Comparison of ENCODE assay signal across 30 cellular contexts in the genomic region with DNA sequence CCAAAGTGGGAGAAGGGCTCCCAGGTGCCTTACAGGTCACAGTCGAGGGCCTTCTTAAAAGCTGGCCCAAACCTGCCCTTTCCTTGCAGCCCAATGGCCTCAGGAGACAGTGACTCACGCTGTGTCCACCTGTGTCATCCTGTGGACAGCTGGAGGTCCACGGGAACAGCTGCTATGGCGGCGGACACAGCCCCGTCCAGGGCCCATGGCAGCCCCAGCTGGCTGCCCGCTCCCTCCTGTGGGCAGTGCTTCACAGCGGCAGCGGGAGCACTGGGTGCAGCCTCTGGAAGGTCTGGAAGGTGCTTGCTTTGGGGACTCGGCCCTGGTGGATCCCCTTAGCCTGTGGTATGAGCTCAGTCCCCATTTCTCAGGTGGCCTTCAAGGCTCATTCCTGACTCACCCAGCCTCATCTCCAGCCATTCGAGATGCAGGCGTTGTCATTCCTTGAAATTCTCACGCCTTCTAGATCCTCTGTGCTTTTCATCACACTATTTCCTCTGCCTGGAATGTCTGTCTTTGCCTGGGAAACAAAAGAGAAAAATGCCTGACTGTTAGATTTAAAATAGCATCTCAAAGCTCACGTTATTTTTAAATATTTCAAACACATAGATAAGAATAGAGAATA.
"Had no signal": no experiment of that assay in that cellular context is flagged by ENCODE, and none has a peak within 500 bp of the region (broad histone marks: within the 10 kb centered on the region; RNA-seq: fewer than 3 reads in every experiment).

No MANE protein-coding gene starts in this region.

- H3K4me1 ChIP-seq: adrenal gland, ascending aorta, foreskin keratinocyte, heart right ventricle, left lung, lower lobe of right lung, parathyroid adenoma, psoas muscle, sigmoid colon had no signal

- H3K79me2 ChIP-seq: parathyroid adenoma had no signal

- H2AFZ ChIP-seq: parathyroid adenoma had no signal

- H3K9me3 Mint-ChIP-seq: activated naive CD4-positive, alpha-beta T cell treated with anti-CD3 and anti-CD28 coated beads for 36 hours; activated naive CD8-positive, alpha-beta T cell treated with anti-CD3 and anti-CD28 coated beads for 36 hours; activated T-helper 1 cell treated with anti-CD3 and anti-CD28 coated beads, Interleukin-12 subunit alpha, Interleukin-12 subunit beta, Interleukin-2, Interleukin-4 antibody, amounts not matched to agents 30 ng/mL and 10 ng/mL and 1 ng/mL, durations not matched to agents 14 hours and 24 hours and 36 hours; stimulated activated naive CD8-positive, alpha-beta T cell treated with anti-CD3 and anti-CD28 coated beads, Interleukin-15, amount 100 ng/mL, for 72 hours; T-cell; T-helper 2 cell treated with Interferon-gamma antibody and Interleukin-4, amounts not matched to agents 5 μg/mL and 100 μg/mL, for 36 hours had no signal

- FAIRE-seq: small intestine had no signal

- H3K27me3 ChIP-seq: adrenal gland, ascending aorta, foreskin keratinocyte, sigmoid colon had no signal

- H3K27ac Mint-ChIP-seq: activated naive CD4-positive, alpha-beta T cell treated with anti-CD3 and anti-CD28 coated beads for 36 hours; activated naive CD8-positive, alpha-beta T cell treated with anti-CD3 and anti-CD28 coated beads for 36 hours; activated T-helper 1 cell treated with anti-CD3 and anti-CD28 coated beads, Interleukin-12 subunit alpha, Interleukin-12 subunit beta, Interleukin-2, Interleukin-4 antibody, amounts not matched to agents 30 ng/mL and 10 ng/mL and 1 ng/mL, durations not matched to agents 14 hours and 24 hours and 36 hours; brain; stimulated activated memory B cell treated with anti-CD40 and anti-IgM and Interleukin-4, amounts not matched to agents 10 μg/mL and 1 μg/mL and 100 μg/mL, for 72 hours; T-cell; T-helper 2 cell treated with Interferon-gamma antibody and Interleukin-4, amounts not matched to agents 5 μg/mL and 100 μg/mL, for 36 hours had no signal

- H3K9ac ChIP-seq: parathyroid adenoma had no signal

- H3K4me3 ChIP-seq: adrenal gland, ascending aorta, heart right ventricle, left lung, lower lobe of right lung, mucosa of descending colon, psoas muscle, sigmoid colon had no signal

- ATAC-seq: esophagus mucosa; foreskin keratinocyte; left lung; lower lobe of right lung; psoas muscle; stimulated activated memory B cell treated with anti-CD40 and anti-IgM and Interleukin-4, amounts not matched to agents 10 μg/mL and 1 μg/mL and 100 μg/mL, for 72 hours; stimulated activated naive CD8-positive, alpha-beta T cell treated with anti-CD3 and anti-CD28 coated beads, Interleukin-15, amount 100 ng/mL, for 72 hours; T-cell had no signal

- H3K4me3 Mint-ChIP-seq: activated naive CD4-positive, alpha-beta T cell treated with anti-CD3 and anti-CD28 coated beads for 36 hours; activated naive CD8-positive, alpha-beta T cell treated with anti-CD3 and anti-CD28 coated beads for 36 hours; activated T-helper 1 cell treated with anti-CD3 and anti-CD28 coated beads, Interleukin-12 subunit alpha, Interleukin-12 subunit beta, Interleukin-2, Interleukin-4 antibody, amounts not matched to agents 30 ng/mL and 10 ng/mL and 1 ng/mL, durations not matched to agents 14 hours and 24 hours and 36 hours; brain; stimulated activated memory B cell treated with anti-CD40 and anti-IgM and Interleukin-4, amounts not matched to agents 10 μg/mL and 1 μg/mL and 100 μg/mL, for 72 hours; stimulated activated naive CD8-positive, alpha-beta T cell treated with anti-CD3 and anti-CD28 coated beads, Interleukin-15, amount 100 ng/mL, for 72 hours; T-cell; T-helper 2 cell treated with Interferon-gamma antibody and Interleukin-4, amounts not matched to agents 5 μg/mL and 100 μg/mL, for 36 hours had no signal

- H3K27ac ChIP-seq: adrenal gland, ascending aorta, foreskin keratinocyte, heart right ventricle, left lung, lower lobe of right lung, parathyroid adenoma, psoas muscle, sigmoid colon had no signal

- H3K36me3 Mint-ChIP-seq: activated naive CD8-positive, alpha-beta T cell treated with anti-CD3 and anti-CD28 coated beads for 36 hours; brain; stimulated activated memory B cell treated with anti-CD40 and anti-IgM and Interleukin-4, amounts not matched to agents 10 μg/mL and 1 μg/mL and 100 μg/mL, for 72 hours; T-cell had no signal

- DNase-seq: activated CD4-positive, alpha-beta T cell treated with anti-CD3 and anti-CD28 coated beads for 4 hours; activated CD4-positive, alpha-beta T cell treated with anti-CD3 and anti-CD28 coated beads, Interleukin-2, amount 50 U/mL, for 4 hours; activated CD4-positive, CD25-positive, alpha-beta regulatory T cell; activated effector memory CD4-positive, alpha-beta T cell treated with anti-CD3 and anti-CD28 coated beads, Interleukin-2, amount 50 U/mL, for 16 hours; activated naive CD4-positive, alpha-beta T cell treated with anti-CD3 and anti-CD28 coated beads for 36 hours; activated naive CD8-positive, alpha-beta T cell treated with anti-CD3 and anti-CD28 coated beads for 36 hours; activated T-cell treated with anti-CD3 and anti-CD28 coated beads, Interleukin-2, amount 50 U/mL, for 1 hour; adrenal gland; cortex of kidney; foreskin keratinocyte; heart right ventricle; left lung; lower lobe of right lung; mesenchymal stem cell; mucosa of descending colon; nucleus accumbens; psoas muscle; sigmoid colon; stimulated activated CD4-positive, alpha-beta T cell treated with anti-CD3 and anti-CD28 coated beads, Interleukin-4, amount 100 ng/mL, for 24 hours; stimulated activated naive CD8-positive, alpha-beta T cell treated with anti-CD3 and anti-CD28 coated beads, Interleukin-15, amount 100 ng/mL, for 72 hours; substantia nigra; T-cell had no signal

- H3K36me3 ChIP-seq: adrenal gland, ascending aorta, heart right ventricle, left lung, lower lobe of right lung, sigmoid colon had no signal

- H3K9me3 ChIP-seq: adrenal gland, ascending aorta, heart right ventricle, left lung, lower lobe of right lung, mucosa of descending colon, psoas muscle, sigmoid colon had no signal

- H3K4me1 Mint-ChIP-seq: activated naive CD8-positive, alpha-beta T cell treated with anti-CD3 and anti-CD28 coated beads for 36 hours; brain; stimulated activated memory B cell treated with anti-CD40 and anti-IgM and Interleukin-4, amounts not matched to agents 10 μg/mL and 1 μg/mL and 100 μg/mL, for 72 hours; stimulated activated naive CD8-positive, alpha-beta T cell treated with anti-CD3 and anti-CD28 coated beads, Interleukin-15, amount 100 ng/mL, for 72 hours; T-cell had no signal
